Comparison of ENCODE assay signal across 12 cellular contexts in genomic region chr17:917391-917811, GRCh38.
DNase-seq lines count a peak whose midpoint lies in the region; ATAC-seq and TF ChIP-seq lines count a peak whose summit lies in the region.
"Had no signal": no experiment of that assay in that cellular context is flagged by ENCODE, and none has a peak within 500 bp of the region (broad histone marks: within the 10 kb centered on the region; RNA-seq: fewer than 3 reads in every experiment).

No MANE protein-coding gene starts in this region.

- 0 out of 2 replicates have a peak overlapping the region, but pooled peaks have one; percentile 8 for H3K4me3 Mint-ChIP-seq in WTC11
- H3K4me3 Mint-ChIP-seq: activated B cell treated with CpG ODN at 0.5 μM for 24 hours had no signal

- intact Hi-C loops in stomach (cut with DNase I; ENCODE audit: low total_unique reads), result no loop called here

- no peaks in the 10 kb centered on the region for H3K9me3 ChIP-seq in hepatocyte (ENCODE audit: low read depth)
- no peaks in the 10 kb centered on the region for H3K9me3 ChIP-seq in stomach

- ATAC-seq in WTC11, result no peak
- no peak for ATAC-seq in GM21447 (IDR thresholded peaks at IDR 0.05; ENCODE audit: unreplicated experiment)
- no peak for ATAC-seq in HG03457 (IDR thresholded peaks at IDR 0.05; ENCODE audit: unreplicated experiment)

- no peaks in the 10 kb centered on the region for H3K9me3 Mint-ChIP-seq in WTC11
- H3K9me3 Mint-ChIP-seq: activated B cell treated with CpG ODN at 0.5 μM for 24 hours had no signal

- no peaks in the 10 kb centered on the region for H3K27me3 Mint-ChIP-seq in WTC11 (ENCODE audit: low read depth)

- peaks cover 74% of the 10 kb centered on the region for H3K4me1 Mint-ChIP-seq in WTC11
- H3K4me1 Mint-ChIP-seq: activated B cell treated with CpG ODN at 0.5 μM for 24 hours had no signal

- H3K4me2 ChIP-seq in hepatocyte, result peak overlapping the region; percentile 44
- H3K4me2 ChIP-seq: BLaER1 treated with 17β-estradiol and CSF1 and Interleukin-3, amounts not matched to agents 10 nM and 100 nM had no signal

- H3K4me3 ChIP-seq in hepatocyte (no peak overlapping the region), stomach (no peak overlapping the region)
- H3K4me3 ChIP-seq: BLaER1 treated with 17β-estradiol and CSF1 and Interleukin-3, amounts not matched to agents 10 nM and 100 nM had no signal

- DNase-seq in ELR (ENCODE audit: low read depth) (peak; percentile 30), WTC11 (ENCODE audit: low spot score) (no peak), hepatocyte (ENCODE audit: low spot score) (no peak), stomach (no peak), UCSD-AML1 (lab: John Stamatoyannopoulos, UW; ENCODE audit: unreplicated experiment) (no peak), medulla oblongata (ENCODE audit: extremely low spot score) (no peak)
- DNase-seq: activated B cell treated with CpG ODN at 0.5 μM for 24 hours; NCI-H2029; NK-92 treated with Interleukin-12 subunit alpha and Interleukin-12 subunit beta, amount 100 ng/mL, for 24 hours had no signal

- POLR2A ChIA-PET in WTC11 (lab: Charles Lee), result no interaction called here

- H3K36me3 Mint-ChIP-seq in WTC11, result peaks cover 2% of the 10 kb centered on the region; the same call in 1 of the 2 replicates

- H3K27me3 ChIP-seq in hepatocyte (no peaks in the 10 kb centered on the region), stomach (no peaks in the 10 kb centered on the region)
- H3K27me3 ChIP-seq: BLaER1 treated with 17β-estradiol and CSF1 and Interleukin-3, amounts not matched to agents 10 nM and 100 nM had no signal

- H3K36me3 ChIP-seq in hepatocyte (replicated peaks; ENCODE audit: insufficient read depth, low read depth) (no peaks in the 10 kb centered on the region), stomach (no peaks in the 10 kb centered on the region)

- no peaks in the 10 kb centered on the region for H4K20me1 ChIP-seq in hepatocyte (ENCODE audit: insufficient read depth, poor library complexity, severe bottlenecking)

- WGBS in hepatocyte (ENCODE audit: low lambda C conversion rate, missing lambda C conversion rate), result 77% methylated on average over 19 of the region's 19 CpGs
- WGBS in stomach, 5 donors, result 78 to 88% (median 84%) methylated on average over 19 of the region's 19 CpGs

- no peaks in the 10 kb centered on the region for H3K9me2 ChIP-seq in hepatocyte (replicated peaks; ENCODE audit: insufficient read depth)

- CTCF ChIA-PET in WTC11 (lab: Charles Lee), result interaction anchor here (0.5 to 2.8 kb wide), 6 partner anchors 11 to 262 kb away, joined by 3 to 12 read pairs (median 4); partner anchors contain the start of gene ABR

- TF ChIP-seq EP300 in stomach (IDR thresholded peaks at IDR 0.05), result no peak

- peaks cover 20% of the 10 kb centered on the region for H3K4me1 ChIP-seq in hepatocyte (ENCODE audit: insufficient read depth)
- peaks cover 0 to 37% (median 13%) of the 10 kb centered on the region in 4 donors for H3K4me1 ChIP-seq in stomach

- H3K79me2 ChIP-seq in hepatocyte, result peaks cover 79% of the 10 kb centered on the region

- no peak overlapping the region for H2AFZ ChIP-seq in hepatocyte

- TF ChIP-seq CTCF in WTC11 (IDR thresholded peaks at IDR 0.05) (no peak), hepatocyte (IDR thresholded peaks at IDR 0.05; ENCODE audit: poor library complexity) (no peak), stomach (IDR thresholded peaks at IDR 0.05) (no peak)

- H3K27ac ChIP-seq in hepatocyte (peak overlapping the region; percentile 96), stomach (peak overlapping the region in 4 of 5 donors; percentile 41 to 66 (median 55))
- H3K27ac ChIP-seq: BLaER1 treated with 17β-estradiol and CSF1 and Interleukin-3, amounts not matched to agents 10 nM and 100 nM had no signal

- TF ChIP-seq POLR2A in stomach (IDR thresholded peaks at IDR 0.05), result no peak

- H3K27ac Mint-ChIP-seq in WTC11, result peak overlapping the region; percentile 98
- H3K27ac Mint-ChIP-seq: activated B cell treated with CpG ODN at 0.5 μM for 24 hours had no signal

TF ChIP-seq in WTC11, 78 proteins besides CTCF, POLR2A, EP300 and RAD21 (continues in another document):
- TF ChIP-seq FOXJ3 (CRISPR knock-in tag; IDR thresholded peaks at IDR 0.05; ENCODE audit: borderline replicate concordance) (no peak), ZNF512 (CRISPR knock-in tag; IDR thresholded peaks at IDR 0.05; ENCODE audit: borderline replicate concordance) (no peak), SMAD3 (CRISPR knock-in tag; IDR thresholded peaks at IDR 0.05; ENCODE audit: borderline replicate concordance) (no peak), ATF2 (CRISPR knock-in tag; IDR thresholded peaks at IDR 0.05; ENCODE audit: borderline replicate concordance, low read depth) (no peak), ATF6 (CRISPR knock-in tag; IDR thresholded peaks at IDR 0.05) (no peak), E2F4 (CRISPR knock-in tag; IDR thresholded peaks at IDR 0.05; ENCODE audit: borderline replicate concordance, low read depth) (no peak), HMGXB4 (CRISPR knock-in tag; IDR thresholded peaks at IDR 0.05) (no peak), CREM (CRISPR knock-in tag; IDR thresholded peaks at IDR 0.05) (no peak), OVOL2 (CRISPR knock-in tag; IDR thresholded peaks at IDR 0.05; ENCODE audit: borderline replicate concordance) (no peak), JAZF1 (CRISPR knock-in tag; IDR thresholded peaks at IDR 0.05) (no peak)
